2 cellular contexts compared by ENCODE assay signal in the genomic region with DNA sequence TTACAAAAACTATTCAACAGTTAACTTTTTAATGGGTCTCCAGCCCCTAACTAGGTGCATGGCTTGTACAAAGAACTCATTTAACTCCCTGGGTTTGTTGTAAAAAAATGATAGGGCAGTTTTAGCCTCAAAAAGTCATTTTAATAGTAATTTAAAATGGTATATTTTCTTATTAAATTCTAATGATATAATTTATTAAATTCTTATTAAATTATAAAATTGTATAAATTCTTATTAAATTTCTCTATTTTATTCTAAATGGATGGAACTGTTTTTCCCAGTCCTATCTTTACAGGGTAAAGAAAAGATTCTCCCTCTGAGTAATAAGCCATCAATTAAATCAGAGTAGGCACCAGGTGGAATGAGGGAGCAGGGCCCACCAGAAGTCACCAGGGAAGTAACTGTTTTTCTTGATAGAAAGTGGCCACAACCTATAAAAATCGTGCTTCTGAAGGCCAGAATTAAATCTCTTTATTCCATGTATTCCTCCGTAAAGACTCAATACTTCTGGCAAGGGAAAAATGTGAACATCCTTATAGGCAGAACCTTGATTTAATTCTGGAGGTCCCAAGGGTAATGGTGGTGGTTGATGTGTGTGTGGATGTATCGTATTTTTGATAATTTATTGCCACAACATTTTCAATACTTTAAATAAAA.
TF ChIP-seq lines count a peak whose summit lies in the region.

No MANE protein-coding gene starts in this region.

TF ChIP-seq in IMR-90, 13 proteins besides CTCF, POLR2A, EP300 and RAD21:
- TF ChIP-seq FOS (IDR thresholded peaks at IDR 0.05; ENCODE audit: low read depth, low read length) = no peak
- no peak for TF ChIP-seq CEBPB (IDR thresholded peaks at IDR 0.05; ENCODE audit: low read depth, low read length)
- TF ChIP-seq MXI1 (IDR thresholded peaks at IDR 0.05; ENCODE audit: borderline replicate concordance, low read depth, low read length) = no peak
- TF ChIP-seq, protein P1, sequence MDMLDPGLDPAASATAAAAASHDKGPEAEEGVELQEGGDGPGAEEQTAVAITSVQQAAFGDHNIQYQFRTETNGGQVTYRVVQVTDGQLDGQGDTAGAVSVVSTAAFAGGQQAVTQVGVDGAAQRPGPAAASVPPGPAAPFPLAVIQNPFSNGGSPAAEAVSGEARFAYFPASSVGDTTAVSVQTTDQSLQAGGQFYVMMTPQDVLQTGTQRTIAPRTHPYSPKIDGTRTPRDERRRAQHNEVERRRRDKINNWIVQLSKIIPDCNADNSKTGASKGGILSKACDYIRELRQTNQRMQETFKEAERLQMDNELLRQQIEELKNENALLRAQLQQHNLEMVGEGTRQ (IDR thresholded peaks at IDR 0.05; ENCODE audit: low read depth, low read length) = no peak
- no peak for TF ChIP-seq SMC3 (IDR thresholded peaks at IDR 0.05; ENCODE audit: low read depth, low read length)
- TF ChIP-seq MAFK (IDR thresholded peaks at IDR 0.05; ENCODE audit: low read depth, low read length) = no peak
- TF ChIP-seq MAZ (IDR thresholded peaks at IDR 0.05; ENCODE audit: borderline replicate concordance, low read depth, low read length) = no peak
- TF ChIP-seq RFX5 (IDR thresholded peaks at IDR 0.05; ENCODE audit: low read depth, low read length) = no peak
- TF ChIP-seq, protein P2, sequence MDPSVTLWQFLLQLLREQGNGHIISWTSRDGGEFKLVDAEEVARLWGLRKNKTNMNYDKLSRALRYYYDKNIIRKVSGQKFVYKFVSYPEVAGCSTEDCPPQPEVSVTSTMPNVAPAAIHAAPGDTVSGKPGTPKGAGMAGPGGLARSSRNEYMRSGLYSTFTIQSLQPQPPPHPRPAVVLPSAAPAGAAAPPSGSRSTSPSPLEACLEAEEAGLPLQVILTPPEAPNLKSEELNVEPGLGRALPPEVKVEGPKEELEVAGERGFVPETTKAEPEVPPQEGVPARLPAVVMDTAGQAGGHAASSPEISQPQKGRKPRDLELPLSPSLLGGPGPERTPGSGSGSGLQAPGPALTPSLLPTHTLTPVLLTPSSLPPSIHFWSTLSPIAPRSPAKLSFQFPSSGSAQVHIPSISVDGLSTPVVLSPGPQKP (IDR thresholded peaks at IDR 0.05; ENCODE audit: borderline replicate concordance, low read depth, low read length) = no peak
- no peak for TF ChIP-seq BHLHE40 (IDR thresholded peaks at IDR 0.05; ENCODE audit: low read depth, low read length)
- no peak for TF ChIP-seq NFE2L2 (IDR thresholded peaks at IDR 0.05; ENCODE audit: low read depth, low read length)
- no peak for TF ChIP-seq RCOR1 (IDR thresholded peaks at IDR 0.05; ENCODE audit: insufficient replicate concordance, low read length)
- no peak for TF ChIP-seq CHD1 (IDR thresholded peaks at IDR 0.05; ENCODE audit: low read depth, low read length)

TF ChIP-seq in K562, 482 proteins besides CTCF, POLR2A, EP300 and RAD21:
- TF ChIP-seq KDM1A (IDR thresholded peaks at IDR 0.05) (0 out of 4 replicates have a peak, but pooled peaks of 1 of the 2 experiments have one; percentile 42), BRF1 (IDR thresholded peaks at IDR 0.05; ENCODE audit: borderline replicate concordance, extremely low read depth, insufficient read length) (no peak), RBM39 (optimal IDR thresholded peaks at IDR 0.05; ENCODE audit: low read depth, low read length) (no peak), BCL6 (CRISPR knock-in tag; IDR thresholded peaks at IDR 0.05) (no peak)
- TF ChIP-seq, protein P3, sequence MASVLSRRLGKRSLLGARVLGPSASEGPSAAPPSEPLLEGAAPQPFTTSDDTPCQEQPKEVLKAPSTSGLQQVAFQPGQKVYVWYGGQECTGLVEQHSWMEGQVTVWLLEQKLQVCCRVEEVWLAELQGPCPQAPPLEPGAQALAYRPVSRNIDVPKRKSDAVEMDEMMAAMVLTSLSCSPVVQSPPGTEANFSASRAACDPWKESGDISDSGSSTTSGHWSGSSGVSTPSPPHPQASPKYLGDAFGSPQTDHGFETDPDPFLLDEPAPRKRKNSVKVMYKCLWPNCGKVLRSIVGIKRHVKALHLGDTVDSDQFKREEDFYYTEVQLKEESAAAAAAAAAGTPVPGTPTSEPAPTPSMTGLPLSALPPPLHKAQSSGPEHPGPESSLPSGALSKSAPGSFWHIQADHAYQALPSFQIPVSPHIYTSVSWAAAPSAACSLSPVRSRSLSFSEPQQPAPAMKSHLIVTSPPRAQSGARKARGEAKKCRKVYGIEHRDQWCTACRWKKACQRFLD (CRISPR knock-in tag; IDR thresholded peaks at IDR 0.05) = peak; percentile 54; the same call in 1 of the 2 replicates
- TF ChIP-seq, protein P4, sequence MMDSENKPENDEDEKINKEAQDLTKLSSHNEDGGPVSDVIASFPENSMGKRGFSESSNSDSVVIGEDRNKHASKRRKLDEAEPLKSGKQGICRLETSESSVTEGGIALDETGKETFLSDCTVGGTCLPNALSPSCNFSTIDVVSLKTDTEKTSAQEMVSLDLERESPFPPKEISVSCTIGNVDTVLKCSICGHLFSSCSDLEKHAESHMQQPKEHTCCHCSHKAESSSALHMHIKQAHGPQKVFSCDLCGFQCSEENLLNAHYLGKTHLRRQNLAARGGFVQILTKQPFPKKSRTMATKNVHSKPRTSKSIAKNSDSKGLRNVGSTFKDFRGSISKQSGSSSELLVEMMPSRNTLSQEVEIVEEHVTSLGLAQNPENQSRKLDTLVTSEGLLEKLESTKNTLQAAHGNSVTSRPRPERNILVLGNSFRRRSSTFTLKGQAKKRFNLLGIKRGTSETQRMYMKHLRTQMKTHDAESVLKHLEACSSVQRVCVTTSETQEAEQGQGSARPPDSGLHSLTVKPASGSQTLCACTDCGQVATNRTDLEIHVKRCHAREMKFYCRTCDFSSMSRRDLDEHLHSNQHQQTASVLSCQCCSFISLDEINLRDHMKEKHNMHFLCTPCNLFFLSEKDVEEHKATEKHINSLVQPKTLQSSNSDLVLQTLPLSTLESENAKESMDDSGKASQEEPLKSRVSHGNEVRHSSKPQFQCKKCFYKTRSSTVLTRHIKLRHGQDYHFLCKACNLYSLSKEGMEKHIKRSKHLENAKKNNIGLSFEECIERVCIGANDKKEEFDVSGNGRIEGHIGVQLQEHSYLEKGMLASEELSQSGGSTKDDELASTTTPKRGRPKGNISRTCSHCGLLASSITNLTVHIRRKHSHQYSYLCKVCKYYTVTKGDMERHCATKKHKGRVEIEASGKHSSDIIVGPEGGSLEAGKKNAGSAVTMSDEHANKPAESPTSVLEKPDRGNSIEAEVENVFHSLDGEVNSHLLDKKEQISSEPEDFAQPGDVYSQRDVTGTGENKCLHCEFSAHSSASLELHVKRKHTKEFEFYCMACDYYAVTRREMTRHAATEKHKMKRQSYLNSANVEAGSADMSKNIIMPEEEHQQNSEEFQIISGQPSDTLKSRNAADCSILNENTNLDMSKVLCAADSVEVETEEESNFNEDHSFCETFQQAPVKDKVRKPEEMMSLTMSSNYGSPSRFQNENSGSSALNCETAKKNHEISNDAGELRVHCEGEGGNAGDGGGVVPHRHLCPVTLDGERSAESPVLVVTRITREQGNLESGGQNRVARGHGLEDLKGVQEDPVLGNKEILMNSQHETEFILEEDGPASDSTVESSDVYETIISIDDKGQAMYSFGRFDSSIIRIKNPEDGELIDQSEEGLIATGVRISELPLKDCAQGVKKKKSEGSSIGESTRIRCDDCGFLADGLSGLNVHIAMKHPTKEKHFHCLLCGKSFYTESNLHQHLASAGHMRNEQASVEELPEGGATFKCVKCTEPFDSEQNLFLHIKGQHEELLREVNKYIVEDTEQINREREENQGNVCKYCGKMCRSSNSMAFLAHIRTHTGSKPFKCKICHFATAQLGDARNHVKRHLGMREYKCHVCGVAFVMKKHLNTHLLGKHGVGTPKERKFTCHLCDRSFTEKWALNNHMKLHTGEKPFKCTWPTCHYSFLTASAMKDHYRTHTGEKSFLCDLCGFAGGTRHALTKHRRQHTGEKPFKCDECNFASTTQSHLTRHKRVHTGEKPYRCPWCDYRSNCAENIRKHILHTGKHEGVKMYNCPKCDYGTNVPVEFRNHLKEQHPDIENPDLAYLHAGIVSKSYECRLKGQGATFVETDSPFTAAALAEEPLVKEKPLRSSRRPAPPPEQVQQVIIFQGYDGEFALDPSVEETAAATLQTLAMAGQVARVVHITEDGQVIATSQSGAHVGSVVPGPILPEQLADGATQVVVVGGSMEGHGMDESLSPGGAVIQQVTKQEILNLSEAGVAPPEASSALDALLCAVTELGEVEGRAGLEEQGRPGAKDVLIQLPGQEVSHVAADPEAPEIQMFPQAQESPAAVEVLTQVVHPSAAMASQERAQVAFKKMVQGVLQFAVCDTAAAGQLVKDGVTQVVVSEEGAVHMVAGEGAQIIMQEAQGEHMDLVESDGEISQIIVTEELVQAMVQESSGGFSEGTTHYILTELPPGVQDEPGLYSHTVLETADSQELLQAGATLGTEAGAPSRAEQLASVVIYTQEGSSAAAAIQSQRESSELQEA (IDR thresholded peaks at IDR 0.05; ENCODE audit: low read depth) = no peak
